Comparison of ENCODE assay signal across 8 cellular contexts in the genomic region with DNA sequence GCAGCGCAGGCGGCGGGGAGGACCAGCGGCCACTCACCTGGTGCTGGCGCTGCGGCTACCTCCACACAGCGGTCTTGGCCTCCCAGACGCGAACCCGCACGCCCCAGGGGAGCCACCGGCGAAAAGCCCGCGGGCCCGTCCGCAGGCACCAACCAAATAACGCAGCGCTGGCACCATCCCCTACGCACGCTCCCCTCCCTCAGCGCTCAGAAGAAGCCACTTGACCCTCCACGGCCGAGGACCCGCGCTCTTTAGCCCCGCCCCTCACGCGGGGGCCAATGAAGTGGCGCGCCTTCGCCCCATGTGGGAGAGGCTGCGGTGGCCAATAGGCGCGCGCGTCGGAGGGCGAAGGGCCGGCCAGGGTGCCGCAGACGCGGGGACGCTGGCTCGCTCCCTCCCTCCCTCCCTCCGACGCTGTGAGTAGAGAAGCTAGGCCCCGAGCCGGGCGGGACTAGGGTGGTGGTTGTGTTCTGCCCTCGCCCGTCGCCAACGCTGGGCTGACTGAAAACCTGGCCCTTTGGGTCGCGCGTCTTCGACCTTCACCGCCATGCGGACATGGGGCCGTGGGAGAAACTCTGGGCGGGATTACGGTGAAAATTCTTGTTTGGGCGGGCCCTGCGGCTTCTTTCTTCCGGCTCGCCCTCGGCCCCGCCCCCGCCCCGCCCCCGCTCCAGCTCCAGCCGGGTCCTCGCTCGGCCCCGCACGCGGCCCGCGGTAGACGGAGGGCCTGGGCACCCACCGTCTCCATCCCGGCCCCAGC. TPM values are rescaled to one million over a fixed set of nuclear protein-coding genes. Genes with fewer than 3 reads are reported as not detected.
A peak's percentile ranks its signal among the peaks of the same experiment; 100 is the strongest.
DNase-seq lines count a peak whose midpoint lies in the region; ATAC-seq, FAIRE-seq and TF ChIP-seq lines count a peak whose summit lies in the region.

A gene with protein sequence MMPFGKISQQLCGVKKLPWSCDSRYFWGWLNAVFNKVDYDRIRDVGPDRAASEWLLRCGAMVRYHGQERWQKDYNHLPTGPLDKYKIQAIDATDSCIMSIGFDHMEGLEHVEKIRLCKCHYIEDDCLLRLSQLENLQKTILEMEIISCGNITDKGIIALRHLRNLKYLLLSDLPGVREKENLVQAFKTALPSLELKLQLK (plus strand): TSS at position 351 of the 760 bp plus-strand sequence. CDS start 9,164 bp downstream, outside the sequence.
A gene (minus strand): TSS at position 256 of the 760 bp plus-strand sequence. CDS start 79 bp downstream, at position 177.

- ATAC-seq in GM21447 (IDR thresholded peaks at IDR 0.05; ENCODE audit: unreplicated experiment) = peak; percentile 87

- H3K9ac ChIP-seq in HUES6 (ENCODE audit: low read length) = peak within 1 kb of the TSS; percentile 82
- H3K9ac ChIP-seq in OCI-LY1 (ENCODE audit: low read length) = peak within 1 kb of the TSS; percentile 86
- H3K9ac ChIP-seq in endothelial cell of umbilical vein (replicated peaks; ENCODE audit: extremely low read depth, insufficient read depth, low read length) = peak within 1 kb of the TSS; percentile 74

- H3K4me1 ChIP-seq in HUES6 (ENCODE audit: control insufficient read depth, insufficient read depth, low read length) = peaks cover 5% of the 10 kb centered on the region
- H3K4me1 ChIP-seq in OCI-LY1 (ENCODE audit: insufficient read depth, low read length, severe bottlenecking) = peaks cover 16% of the 10 kb centered on the region
- peaks cover 15% of the 10 kb centered on the region for H3K4me1 ChIP-seq in endothelial cell of umbilical vein (ENCODE audit: control insufficient read depth, extremely low read depth, insufficient read depth, low read length)
- peaks cover 21% of the 10 kb centered on the region for H3K4me1 ChIP-seq in mononuclear cell (ENCODE audit: insufficient read depth, low read length)

- intact Hi-C loops in endothelial cell of umbilical vein (cut with micrococcal nuclease) = loop anchor here (1.0 to 10.0 kb wide), 4 partner anchors 81 to 523 kb away; a partner anchor contains a TSS

- H3K27ac ChIP-seq in HUES6 (ENCODE audit: low read depth, low read length) (peak within 1 kb of the TSS; percentile 80), OCI-LY1 (ENCODE audit: low read depth, low read length, poor library complexity, severe bottlenecking) (peak within 1 kb of the TSS; percentile 85), endothelial cell of umbilical vein (ENCODE audit: insufficient read depth, low read depth, low read length) (peak within 1 kb of the TSS; percentile 66)

- dilution Hi-C loops in endothelial cell of umbilical vein (cut with MboI; ENCODE audit: extremely low pct_ligation_motif_present, low sequenced_read_pairs) = no loop called here

- FAIRE-seq in endothelial cell of umbilical vein (lab: Jason Lieb, UNC) = peak; percentile 88

- H3K9me3 ChIP-seq in HUES6 (ENCODE audit: control insufficient read depth, insufficient read depth, low read depth, low read length) = peaks cover 12% of the 10 kb centered on the region
- H3K9me3 ChIP-seq in OCI-LY1 (ENCODE audit: low read length) = peaks cover 2% of the 10 kb centered on the region; the same call in 1 of the 2 replicates
- no peaks in the 10 kb centered on the region for H3K9me3 ChIP-seq in endothelial cell of umbilical vein (replicated peaks; ENCODE audit: control insufficient read depth, insufficient read depth, low read length)
- no peaks in the 10 kb centered on the region for H3K9me3 ChIP-seq in mononuclear cell (ENCODE audit: low read depth, low read length)

- H2AFZ ChIP-seq in OCI-LY1 (ENCODE audit: low read length) (peak within 1 kb of the TSS; percentile 13; the same call in 1 of the 2 replicates), endothelial cell of umbilical vein (ENCODE audit: low read depth, low read length) (peak within 1 kb of the TSS; percentile 86)

- H3K4me3 ChIP-seq in HUES6 (ENCODE audit: low read depth, low read length) (peak within 1 kb of the TSS; percentile 75), OCI-LY1 (ENCODE audit: low read depth, low read length, poor library complexity, severe bottlenecking) (peak within 1 kb of the TSS; percentile 84), endothelial cell of umbilical vein (replicated peaks in 1 of 3; ENCODE audit: insufficient read depth in 1 of 3, low read depth in 1 of 3, low read length in 3 of 3) (peak within 1 kb of the TSS; percentile 64 to 83 (median 79)), mononuclear cell (ENCODE audit: low read length) (peak within 1 kb of the TSS; percentile 79)

- H3K27me3 ChIP-seq in HUES6 (ENCODE audit: control insufficient read depth, insufficient read depth, low read length) = no peaks in the 10 kb centered on the region
- H3K27me3 ChIP-seq in OCI-LY1 (ENCODE audit: insufficient read depth, low read length) = no peaks in the 10 kb centered on the region
- H3K27me3 ChIP-seq in endothelial cell of umbilical vein (ENCODE audit: control insufficient read depth in 2 of 2, insufficient read depth in 2 of 2, low read length in 2 of 2) = no peaks in the 10 kb centered on the region
- H3K27me3 ChIP-seq in mononuclear cell (ENCODE audit: insufficient read depth, low read length) = no peaks in the 10 kb centered on the region

- H4K20me1 ChIP-seq in OCI-LY1 (ENCODE audit: insufficient read depth, low read length) = no peaks in the 10 kb centered on the region
- H4K20me1 ChIP-seq in endothelial cell of umbilical vein (replicated peaks; ENCODE audit: control insufficient read depth, extremely low read depth, insufficient read depth, low read length) = no peaks in the 10 kb centered on the region

- H3K79me2 ChIP-seq in OCI-LY1 (ENCODE audit: insufficient read depth, low read length) = peaks cover 28% of the 10 kb centered on the region
- H3K79me2 ChIP-seq in endothelial cell of umbilical vein (ENCODE audit: control insufficient read depth, insufficient read depth, low read length) = peaks cover 3% of the 10 kb centered on the region

- DNase-seq in D341Med (ENCODE audit: low spot score) (peak; percentile 98), endothelial cell of umbilical vein (ENCODE audit: low read depth, low spot score) (peak; percentile 95)
- peak; percentile 87 for DNase-seq in activated CD8-positive, alpha-beta memory T cell treated with anti-CD3 and anti-CD28 coated beads, Interleukin-2, amount 50 U/mL, for 4 hours
- DNase-seq in stimulated activated CD8-positive, alpha-beta memory T cell treated with anti-CD3 and anti-CD28 coated beads, Interleukin-4, amount 100 ng/mL, for 1 hour (ENCODE audit: low read depth in 2 of 2, low spot score in 1 of 2) = peak; percentile 71 to 76

- TF ChIP-seq CTCF in OCI-LY1 (IDR thresholded peaks at IDR 0.05; ENCODE audit: low read length) (no peak), endothelial cell of umbilical vein (IDR thresholded peaks at IDR 0.05; ENCODE audit: extremely low read depth in 1 of 2, insufficient read depth in 1 of 2, low read depth in 1 of 2, low read length in 2 of 2) (peak in 1 of 2 donors; percentile 60)

- BruUV-seq in endothelial cell of umbilical vein (replicated peaks; lab: Mats Ljungman, UMichigan) = no TSS peak

- H3K4me2 ChIP-seq in OCI-LY1 (ENCODE audit: low read length) (peak within 1 kb of the TSS; percentile 78), endothelial cell of umbilical vein (ENCODE audit: insufficient read depth, low read length) (peak within 1 kb of the TSS; percentile 97)

- H3K9me1 ChIP-seq in endothelial cell of umbilical vein (replicated peaks; ENCODE audit: control insufficient read depth, extremely low read depth, insufficient read depth, low read length) = no peaks in the 10 kb centered on the region

- no peaks in the 10 kb centered on the region for H3K9me2 ChIP-seq in OCI-LY1 (ENCODE audit: low read depth, low read length)

- TF ChIP-seq POLR2A in endothelial cell of umbilical vein (IDR thresholded peaks at IDR 0.05; ENCODE audit: low read depth, low read length) = peak; percentile 91

- H3K36me3 ChIP-seq in HUES6 (ENCODE audit: control insufficient read depth, insufficient read depth, low read length) = peaks cover 7% of the 10 kb centered on the region; the same call in 1 of the 2 replicates
- peaks cover 23% of the 10 kb centered on the region for H3K36me3 ChIP-seq in OCI-LY1 (ENCODE audit: insufficient read depth, low read length)
- H3K36me3 ChIP-seq in endothelial cell of umbilical vein (ENCODE audit: control insufficient read depth in 2 of 2, extremely low read depth in 1 of 2, insufficient read depth in 2 of 2, low read length in 2 of 2) = no peaks in the 10 kb centered on the region

- CTCF ChIA-PET in endothelial cell of umbilical vein (lab: Charles Lee) = interaction anchor here (0.6 to 3.0 kb wide), 9 partner anchors 9 to 450 kb away, joined by 3 to 19 read pairs (median 4); a partner anchor contains a TSS

- H3F3A ChIP-seq in OCI-LY1 (ENCODE audit: insufficient read depth, low read length) = no peaks in the 10 kb centered on the region

- POLR2A ChIA-PET in endothelial cell of umbilical vein (lab: Charles Lee) = interaction anchor here (0.6 to 1.1 kb wide), 8 partner anchors 9 to 548 kb away, joined by 3 to 6 read pairs (median 3); a partner anchor contains a TSS

TF ChIP-seq in endothelial cell of umbilical vein, 7 proteins besides CTCF, POLR2A, EP300 and RAD21 (continues in another document):
- peak; percentile 11 for TF ChIP-seq MYC (IDR thresholded peaks at IDR 0.05; ENCODE audit: low read depth, low read length)
- no peak for TF ChIP-seq GATA2 (IDR thresholded peaks at IDR 0.05; ENCODE audit: insufficient read depth, insufficient read length, low read depth, low read length)
- peak; percentile 84 for TF ChIP-seq POLR2AphosphoS5 (IDR thresholded peaks at IDR 0.05; ENCODE audit: insufficient read depth, low read depth, low read length)
- no peak for TF ChIP-seq EZH2 (IDR thresholded peaks at IDR 0.05; ENCODE audit: borderline replicate concordance, low read depth, low read length, severe bottlenecking)

RNA-seq across cellular contexts. Expression of the first gene that starts in this region (rescaled TPM):
- 7.9 and 13.9 TPM in 2 replicates for total RNA-seq in endothelial cell of umbilical vein
- polyA plus RNA-seq in endothelial cell of umbilical vein = 16.1 and 19.2 TPM in 2 replicates
- 15.7 and 15.9 TPM in 2 replicates for polyA plus RNA-seq in endothelial cell of umbilical vein (2011; cell fraction: cytosol; rRNA removed)
- 11.9 and 15.9 TPM in 2 replicates for polyA plus RNA-seq in endothelial cell of umbilical vein (2011; cell fraction: nucleus; rRNA removed)
- 9.0 and 9.6 TPM in 2 replicates for polyA plus RNA-seq in endothelial cell of umbilical vein (2012)
- 8.3 and 15.5 TPM in 2 replicates for polyA minus RNA-seq in endothelial cell of umbilical vein
- polyA minus RNA-seq in endothelial cell of umbilical vein (2011; cell fraction: cytosol; rRNA and poly(A)+ RNA removed) = 6.1 TPM
- polyA minus RNA-seq in endothelial cell of umbilical vein (2011; cell fraction: nucleus; rRNA and poly(A)+ RNA removed) = 10.9 and 17.3 TPM in 2 replicates
- total RNA-seq in mononuclear cell = 12.8 TPM

RNA-seq across cellular contexts. Expression of the second gene that starts in this region (rescaled TPM):
- total RNA-seq in endothelial cell of umbilical vein (5.3 and 5.4 TPM in 2 replicates), mononuclear cell (1.2 TPM)
- 2.1 and 2.5 TPM in 2 replicates for polyA plus RNA-seq in endothelial cell of umbilical vein
- 2.5 TPM in 2 replicates for polyA plus RNA-seq in endothelial cell of umbilical vein (2011; cell fraction: cytosol; rRNA removed)
- polyA plus RNA-seq in endothelial cell of umbilical vein (2011; cell fraction: nucleus; rRNA removed) = 2.1 and 2.6 TPM in 2 replicates
- polyA plus RNA-seq in endothelial cell of umbilical vein (2012) = 3.6 and 4.0 TPM in 2 replicates
- polyA minus RNA-seq in endothelial cell of umbilical vein = 2.1 and 2.4 TPM in 2 replicates
- polyA minus RNA-seq in endothelial cell of umbilical vein (2011; cell fraction: cytosol; rRNA and poly(A)+ RNA removed) = 11.7 TPM
- polyA minus RNA-seq in endothelial cell of umbilical vein (2011; cell fraction: nucleus; rRNA and poly(A)+ RNA removed) = 4.0 and 4.7 TPM in 2 replicates

Comparison
In these comparisons a context has a peak if more than half of its experiments do, and no peak if none do; other contexts are left out.
1. Peak in every context shown above with its lines: DNase-seq, ATAC-seq, H3K4me3 ChIP-seq and H3K27ac ChIP-seq.